In the genomic region with DNA sequence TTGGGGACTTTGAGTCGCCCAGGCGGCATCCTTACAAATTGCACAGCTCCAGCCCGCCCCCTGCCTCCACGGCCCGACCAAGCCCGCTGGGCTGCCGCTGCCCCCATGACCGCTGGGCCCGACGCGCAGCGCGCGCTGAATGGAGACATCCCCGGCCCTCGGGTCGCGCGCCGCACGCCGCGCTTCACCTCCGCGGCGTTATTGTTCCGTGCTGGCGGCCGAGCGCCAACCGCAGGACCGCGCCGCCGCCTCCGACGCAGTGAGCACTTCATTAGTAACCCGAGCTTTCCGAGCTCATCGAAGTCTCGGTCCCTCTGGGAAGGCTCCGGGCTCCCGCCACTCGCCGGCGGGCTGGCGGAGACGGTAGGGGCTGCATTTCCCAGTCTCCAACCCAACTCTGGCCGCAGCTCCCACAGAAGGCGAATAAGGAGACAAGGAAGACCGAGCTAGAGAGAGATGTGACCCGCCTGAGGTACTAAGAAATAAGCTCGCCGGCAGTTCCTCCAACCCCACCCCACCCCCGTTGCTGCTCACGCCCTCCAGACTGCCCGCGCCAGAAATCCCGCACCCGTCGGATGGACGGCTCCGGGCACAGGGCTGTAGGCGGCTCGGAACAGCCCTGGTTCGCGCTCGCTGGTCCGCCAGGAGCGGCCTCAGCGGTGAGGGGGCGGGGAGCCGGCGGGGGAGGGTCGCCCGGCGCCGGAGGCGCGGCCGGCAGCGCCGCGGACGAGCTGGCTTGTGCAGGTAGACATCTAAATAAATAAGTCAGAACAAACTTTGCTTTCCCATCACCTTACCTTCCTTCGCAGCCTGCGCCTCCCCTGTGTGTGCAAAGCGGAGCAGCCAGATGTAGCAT, we compare ENCODE assay signal across 8 cellular contexts. TPM values are rescaled to one million over a fixed set of nuclear protein-coding genes. Genes with fewer than 3 reads are reported as not detected.
DNase-seq lines count a peak whose midpoint lies in the region; ATAC-seq lines count a peak whose summit lies in the region.

No MANE protein-coding gene starts in this region.

- H3K27me3 Mint-ChIP-seq in activated T-cell treated with anti-CD3 and anti-CD28 coated beads, Interleukin-2, amount 50 U/mL, for 24 hours: peaks cover 71% of the 10 kb centered on the region

- DNase-seq in activated T-cell treated with anti-CD3 and anti-CD28 coated beads, Interleukin-2, amount 50 U/mL, for 24 hours: peak; percentile 30
- no peak for DNase-seq in activated T-cell treated with anti-CD3 and anti-CD28 coated beads, Interleukin-2, amount 50 U/mL, for 1 hour
- DNase-seq in NCI-H2107 treated with DMSO at 0.1 percent for 48 hours (lab: John Stamatoyannopoulos, UW; ENCODE audit: unreplicated experiment) (peak; percentile 52), astrocyte of the hippocampus (ENCODE audit: low read depth, low spot score) (peak; percentile 72), iPS-NIHi11 (ENCODE audit: low spot score) (peak; percentile 71), sciatic nerve (ENCODE audit: low spot score) (peak; percentile 62), EL (no peak)

- H3K9me3 Mint-ChIP-seq in activated T-cell treated with anti-CD3 and anti-CD28 coated beads, Interleukin-2, amount 50 U/mL, for 24 hours: no peaks in the 10 kb centered on the region

- ATAC-seq in sciatic nerve: peak; percentile 27
- ATAC-seq in GM19351 (IDR thresholded peaks at IDR 0.05; ENCODE audit: unreplicated experiment): no peak

- H3K4me3 Mint-ChIP-seq in activated T-cell treated with anti-CD3 and anti-CD28 coated beads, Interleukin-2, amount 50 U/mL, for 24 hours: peak overlapping the region; percentile 71

- no peaks in the 10 kb centered on the region for H3K36me3 Mint-ChIP-seq in activated T-cell treated with anti-CD3 and anti-CD28 coated beads, Interleukin-2, amount 50 U/mL, for 24 hours (ENCODE audit: low read depth)

- H3K27ac Mint-ChIP-seq in activated T-cell treated with anti-CD3 and anti-CD28 coated beads, Interleukin-2, amount 50 U/mL, for 24 hours: no peak overlapping the region

- intact Hi-C loops in sciatic nerve (cut with DNase I): no loop called here

- peaks cover 29% of the 10 kb centered on the region for H3K4me1 Mint-ChIP-seq in activated T-cell treated with anti-CD3 and anti-CD28 coated beads, Interleukin-2, amount 50 U/mL, for 24 hours (ENCODE audit: low read depth)

RNA-seq across cellular contexts. Expression of a gene that starts 0.7 kb away (rescaled TPM):
- 2.6 TPM for total RNA-seq in sciatic nerve

Comparison
In these comparisons a context has a peak if more than half of its experiments do, and no peak if none do; other contexts are left out.
1. DNase-seq: peak in activated T-cell treated with anti-CD3 and anti-CD28 coated beads, Interleukin-2, amount 50 U/mL, for 24 hours (single experiment), NCI-H2107 treated with DMSO at 0.1 percent for 48 hours (single experiment), astrocyte of the hippocampus (single experiment), iPS-NIHi11 (single experiment) and sciatic nerve (single experiment); none in activated T-cell treated with anti-CD3 and anti-CD28 coated beads, Interleukin-2, amount 50 U/mL, for 1 hour (single experiment) and EL (single experiment).